26 cellular contexts compared by ENCODE assay signal in genomic region chr5:157808043-157808442, GRCh38.
"Had no signal": no experiment of that assay in that cellular context is flagged by ENCODE, and none has a peak within 500 bp of the region (broad histone marks: within the 10 kb centered on the region; RNA-seq: fewer than 3 reads in every experiment).

No MANE protein-coding gene starts in this region.

- H3K9me3 ChIP-seq: ovary, psoas muscle, right lobe of liver, sigmoid colon, stomach, thoracic aorta, thyroid gland, tibial nerve, upper lobe of left lung, vagina had no signal

- H3K4me1 Mint-ChIP-seq: neural progenitor cell; stimulated activated effector memory CD8-positive, alpha-beta T cell treated with anti-CD3 and anti-CD28 coated beads, Interleukin-12 subunit alpha, Interleukin-12 subunit beta, amount 100 ng/mL, for 72 hours had no signal

- H3K4me1 ChIP-seq: neural progenitor cell, psoas muscle, thyroid gland, tibial nerve, upper lobe of left lung, vagina had no signal

- H3K27me3 ChIP-seq: neural progenitor cell, ovary, right lobe of liver, sigmoid colon, stomach, thyroid gland, tibial nerve, upper lobe of left lung, vagina had no signal

- H3K27ac Mint-ChIP-seq: neural progenitor cell; progenitor cell of endocrine pancreas; stimulated activated effector memory CD8-positive, alpha-beta T cell treated with anti-CD3 and anti-CD28 coated beads, Interleukin-12 subunit alpha, Interleukin-12 subunit beta, amount 100 ng/mL, for 72 hours; stimulated activated naive B cell treated with anti-CD40 and anti-IgM and Interleukin-4, amounts not matched to agents 10 μg/mL and 1 μg/mL and 100 μg/mL, for 72 hours; stimulated activated naive CD8-positive, alpha-beta T cell treated with anti-CD3 and anti-CD28 coated beads, Interleukin-15, Interleukin-2, amounts not matched to agents 100 ng/mL and 50 ng/mL, for 24 hours had no signal

- ATAC-seq: natural killer cell treated with Interleukin-12 subunit alpha and Interleukin-12 subunit beta and Interleukin-15 and Interleukin-18, amount 100 ng/mL, for 72 hours; psoas muscle; right cardiac atrium; right lobe of liver; stimulated activated effector memory CD8-positive, alpha-beta T cell treated with anti-CD3 and anti-CD28 coated beads, Interleukin-12 subunit alpha, Interleukin-12 subunit beta, amount 100 ng/mL, for 72 hours; stimulated activated naive B cell treated with anti-CD40 and anti-IgM and Interleukin-4, amounts not matched to agents 10 μg/mL and 1 μg/mL and 100 μg/mL, for 72 hours had no signal

- H3K27me3 Mint-ChIP-seq: natural killer cell treated with Interleukin-12 subunit alpha and Interleukin-12 subunit beta and Interleukin-15 and Interleukin-18, amount 100 ng/mL, for 72 hours; progenitor cell of endocrine pancreas; stimulated activated naive B cell treated with anti-CD40 and anti-IgM and Interleukin-4, amounts not matched to agents 10 μg/mL and 1 μg/mL and 100 μg/mL, for 72 hours; stimulated activated naive CD8-positive, alpha-beta T cell treated with anti-CD3 and anti-CD28 coated beads, Interleukin-15, Interleukin-2, amounts not matched to agents 100 ng/mL and 50 ng/mL, for 24 hours had no signal

- H3K9ac ChIP-seq: neural progenitor cell, parathyroid adenoma had no signal

- H3K4me3 Mint-ChIP-seq: natural killer cell treated with Interleukin-12 subunit alpha and Interleukin-12 subunit beta and Interleukin-15 and Interleukin-18, amount 100 ng/mL, for 72 hours; neural progenitor cell; stimulated activated effector memory CD8-positive, alpha-beta T cell treated with anti-CD3 and anti-CD28 coated beads, Interleukin-12 subunit alpha, Interleukin-12 subunit beta, amount 100 ng/mL, for 72 hours; stimulated activated naive B cell treated with anti-CD40 and anti-IgM and Interleukin-4, amounts not matched to agents 10 μg/mL and 1 μg/mL and 100 μg/mL, for 72 hours; stimulated activated naive CD8-positive, alpha-beta T cell treated with anti-CD3 and anti-CD28 coated beads, Interleukin-15, Interleukin-2, amounts not matched to agents 100 ng/mL and 50 ng/mL, for 24 hours had no signal

- H3K9me3 Mint-ChIP-seq: natural killer cell treated with Interleukin-12 subunit alpha and Interleukin-12 subunit beta and Interleukin-15 and Interleukin-18, amount 100 ng/mL, for 72 hours; neural progenitor cell; stimulated activated effector memory CD8-positive, alpha-beta T cell treated with anti-CD3 and anti-CD28 coated beads, Interleukin-12 subunit alpha, Interleukin-12 subunit beta, amount 100 ng/mL, for 72 hours; stimulated activated naive B cell treated with anti-CD40 and anti-IgM and Interleukin-4, amounts not matched to agents 10 μg/mL and 1 μg/mL and 100 μg/mL, for 72 hours; stimulated activated naive CD8-positive, alpha-beta T cell treated with anti-CD3 and anti-CD28 coated beads, Interleukin-15, Interleukin-2, amounts not matched to agents 100 ng/mL and 50 ng/mL, for 24 hours had no signal

- DNase-seq: occipital lobe; ovary; posterior cingulate gyrus; psoas muscle; right cardiac atrium; right lobe of liver; sigmoid colon; small intestine; stimulated activated CD4-positive, alpha-beta T cell treated with anti-CD3 and anti-CD28 coated beads, Interleukin-15, amount 100 ng/mL, for 24 hours; stimulated activated CD4-positive, alpha-beta T cell treated with anti-CD3 and anti-CD28 coated beads, Interleukin-2, amount 100 ng/mL, for 24 hours; stimulated activated CD4-positive, alpha-beta T cell treated with anti-CD3 and anti-CD28 coated beads, Interleukin-2, amount 100 ng/mL, for 48 hours; stimulated activated CD4-positive, alpha-beta T cell treated with anti-CD3 and anti-CD28 coated beads, Interleukin-4, amount 100 ng/mL, for 24 hours; stimulated activated naive B cell treated with anti-CD40 and anti-IgM and Interleukin-4, amounts not matched to agents 10 μg/mL and 1 μg/mL and 100 μg/mL, for 72 hours; stimulated activated naive CD4-positive, alpha-beta T cell treated with Interleukin-2 at 50 U/mL for 16 hours; stomach; thyroid gland; upper lobe of left lung had no signal

- H3K36me3 ChIP-seq: ovary had no signal

- H3K27ac ChIP-seq: neural progenitor cell, ovary, parathyroid adenoma, psoas muscle, right lobe of liver, sigmoid colon, stomach, thoracic aorta, thyroid gland, tibial nerve, upper lobe of left lung, vagina had no signal

- H3K4me2 ChIP-seq: neural progenitor cell had no signal

- H3K4me3 ChIP-seq: neural progenitor cell, ovary, psoas muscle, right lobe of liver, sigmoid colon, stomach, thoracic aorta, thyroid gland, tibial nerve, upper lobe of left lung, vagina had no signal

- H2AFZ ChIP-seq: neural progenitor cell, parathyroid adenoma had no signal
